ENCODE assay signal across 8 cellular contexts in genomic region chr15:89002281-89002761, GRCh38.
DNase-seq lines count a peak whose midpoint lies in the region; ATAC-seq and TF ChIP-seq lines count a peak whose summit lies in the region.

No MANE protein-coding gene starts in this region.

- ATAC-seq in GM21529 (IDR thresholded peaks at IDR 0.05; ENCODE audit: unreplicated experiment), result peak; percentile 71
- ATAC-seq in Right ventricle myocardium superior (ENCODE audit: poor library complexity), result peak; percentile 88
- ATAC-seq in GM18505 (IDR thresholded peaks at IDR 0.05; ENCODE audit: unreplicated experiment), result no peak

- 29 to 51% methylated on average over 5 of the region's 5 CpGs for WGBS in sigmoid colon, 2 donors

- H3K36me3 ChIP-seq in sigmoid colon, result no peaks in the 10 kb centered on the region

- intact Hi-C loops in Right ventricle myocardium superior (cut with DNase I), result loop anchor here (2.0 kb wide), 1 partner anchor 96 kb away; no protein-coding TSS in a partner anchor
- intact Hi-C loops in sigmoid colon (cut with DNase I), result no loop called here

- no peaks in the 10 kb centered on the region for H3K9me3 ChIP-seq in sigmoid colon

- DNase-seq in CD1c-positive myeloid dendritic cell (ENCODE audit: extremely low spot score) (peak; percentile 63), MV-4-11 (lab: John Stamatoyannopoulos, UW) (peak; percentile 65), Right ventricle myocardium superior (peak; percentile 58), NCI-H2029 (lab: John Stamatoyannopoulos, UW) (no peak), sigmoid colon (no peak), NOMO-1 treated with dmso at 0.1 percent for 144 hours (lab: John Stamatoyannopoulos, UW; ENCODE audit: unreplicated experiment) (no peak)

- TF ChIP-seq POLR2A in sigmoid colon (IDR thresholded peaks at IDR 0.05) (no peak), GM18505 (IDR thresholded peaks at IDR 0.05; ENCODE audit: borderline replicate concordance, extremely low read depth, insufficient read depth, insufficient read length) (no peak)

- H3K4me1 ChIP-seq in sigmoid colon, result no peaks in the 10 kb centered on the region

- H3K4me3 ChIP-seq in sigmoid colon, result no peak overlapping the region

- H3K27me3 ChIP-seq in sigmoid colon, result no peaks in the 10 kb centered on the region

- no peak for TF ChIP-seq CTCF in sigmoid colon (IDR thresholded peaks at IDR 0.05)

- H3K27ac ChIP-seq in sigmoid colon, result no peak overlapping the region

- no peak for TF ChIP-seq EP300 in sigmoid colon (IDR thresholded peaks at IDR 0.05)

Comparison
In these comparisons a context has a peak if more than half of its experiments do, and no peak if none do; other contexts are left out.
1. DNase-seq: peak in CD1c-positive myeloid dendritic cell (single experiment), MV-4-11 (single experiment) and Right ventricle myocardium superior (single experiment); none in NCI-H2029 (single experiment), sigmoid colon (single experiment) and NOMO-1 treated with dmso at 0.1 percent for 144 hours (single experiment).